ENCODE assay signal across 10 cellular contexts in genomic region chr3:134299185-134299887, GRCh38. TPM values are rescaled to one million over a fixed set of nuclear protein-coding genes. Genes with fewer than 3 reads are reported as not detected.
A peak's percentile ranks its signal among the peaks of the same experiment; 100 is the strongest.
DNase-seq lines count a peak whose midpoint lies in the region; ATAC-seq, FAIRE-seq and TF ChIP-seq lines count a peak whose summit lies in the region.
"Had no signal": no experiment of that assay in that cellular context is flagged by ENCODE, and none has a peak within 500 bp of the region (broad histone marks: within the 10 kb centered on the region; RNA-seq: fewer than 3 reads in every experiment).

No MANE protein-coding gene starts in this region.

- intact Hi-C loops in PC-9 (cut with micrococcal nuclease; ENCODE audit: unreplicated experiment) = loop anchor here (1.0 to 5.0 kb wide), 4 partner anchors 37 to 481 kb away; no protein-coding TSS in a partner anchor
- intact Hi-C loops in CD8-positive, alpha-beta T cell (cut with DNase I, micrococcal nuclease) = loop anchor here (1.0 to 5.0 kb wide), 2 partner anchors 86 to 87 kb away; no protein-coding TSS in a partner anchor

- H3K27me3 ChIP-seq in PC-9 (ENCODE audit: insufficient read depth, low read depth) = no peaks in the 10 kb centered on the region
- H3K27me3 ChIP-seq in small intestine (ENCODE audit: control insufficient read depth in 2 of 2, insufficient read depth in 2 of 2, low read length in 2 of 2) = no peaks in the 10 kb centered on the region
- H3K27me3 ChIP-seq in Karpas-422 (ENCODE audit: low read length) = no peaks in the 10 kb centered on the region
- H3K27me3 ChIP-seq in CD8-positive, alpha-beta T cell (ENCODE audit: insufficient read depth, low read length) = no peaks in the 10 kb centered on the region

- H3K4me1 ChIP-seq in PC-9 (replicated peaks; ENCODE audit: insufficient read depth) (no peaks in the 10 kb centered on the region), small intestine (ENCODE audit: control insufficient read depth in 2 of 2, insufficient read depth in 1 of 2, low read depth in 1 of 2, low read length in 1 of 2) (no peaks in the 10 kb centered on the region), Karpas-422 (ENCODE audit: low read length) (no peaks in the 10 kb centered on the region)
- peaks cover 10% of the 10 kb centered on the region for H3K4me1 ChIP-seq in CD8-positive, alpha-beta T cell (ENCODE audit: insufficient read depth, low read length)

- peak; percentile 48 for TF ChIP-seq CTCF in PC-9 (conservative IDR thresholded peaks at IDR 0.05)
- TF ChIP-seq CTCF in fibroblast of pulmonary artery (IDR thresholded peaks at IDR 0.05; ENCODE audit: low read length, missing control alignments) = peak; percentile 58
- TF ChIP-seq CTCF in CD8-positive, alpha-beta T cell (IDR thresholded peaks at IDR 0.05) = no peak

- H3K4me3 ChIP-seq in PC-9 = no peak overlapping the region
- H3K4me3 ChIP-seq in fibroblast of pulmonary artery (replicated peaks; ENCODE audit: low read depth, low read length) = no peak overlapping the region
- no peak overlapping the region for H3K4me3 ChIP-seq in small intestine (ENCODE audit: low read depth in 1 of 2, low read length in 2 of 2)
- no peak overlapping the region for H3K4me3 ChIP-seq in Karpas-422 (ENCODE audit: low read length)
- H3K4me3 ChIP-seq in CD8-positive, alpha-beta T cell (ENCODE audit: low read depth, low read length) = no peak overlapping the region
- H3K4me3 ChIP-seq: BLaER1 treated with 17β-estradiol and CSF1 and Interleukin-3, amounts not matched to agents 10 nM and 100 nM had no signal

- no peaks in the 10 kb centered on the region for H3F3A ChIP-seq in PC-9 (ENCODE audit: insufficient read depth, low read depth)

- CTCF ChIA-PET in PC-9 (lab: Charles Lee) = interaction anchor here (0.5 to 1.7 kb wide), 4 partner anchors 71 to 1568 kb away, joined by 3 to 12 read pairs (median 9); no protein-coding TSS in a partner anchor
- CTCF ChIA-PET in CD8-positive, alpha-beta T cell (lab: Charles Lee) = interaction anchor here (0.6 kb wide), 1 partner anchor 87 kb away, joined by 3 read pairs; no protein-coding TSS in a partner anchor

- no peaks in the 10 kb centered on the region for H4K20me1 ChIP-seq in PC-9 (ENCODE audit: insufficient read depth)
- no peaks in the 10 kb centered on the region for H4K20me1 ChIP-seq in Karpas-422 (ENCODE audit: insufficient read depth, low read depth, low read length)
- H4K20me1 ChIP-seq: BLaER1 treated with 17β-estradiol and CSF1 and Interleukin-3, amounts not matched to agents 10 nM and 100 nM had no signal

- ATAC-seq in CD8-positive, alpha-beta T cell = no peak

- no peaks in the 10 kb centered on the region for H3K9me2 ChIP-seq in PC-9 (ENCODE audit: insufficient read depth)
- no peaks in the 10 kb centered on the region for H3K9me2 ChIP-seq in Karpas-422 (replicated peaks; ENCODE audit: insufficient read depth, low read length)

- 44 to 67% (median 54%) methylated on average over 4 of the region's 4 CpGs for WGBS in small intestine, 3 donors

- H3K27me3 Mint-ChIP-seq in CD8-positive, alpha-beta T cell (ENCODE audit: low read depth) = peaks cover 17% of the 10 kb centered on the region

- FAIRE-seq in small intestine (lab: Jason Lieb, UNC) = no peak

- POLR2A ChIA-PET in PC-9 (lab: Charles Lee; ENCODE audit: unreplicated experiment) = interaction anchor here (0.6 kb wide), 1 partner anchor 88 kb away, joined by 3 read pairs; no protein-coding TSS in a partner anchor
- POLR2A ChIA-PET in CD8-positive, alpha-beta T cell (lab: Charles Lee) = no interaction called here

- H3K4me1 Mint-ChIP-seq in CD8-positive, alpha-beta T cell (ENCODE audit: low read depth) = no peaks in the 10 kb centered on the region
- H3K4me1 Mint-ChIP-seq: activated CD4-positive, alpha-beta T cell treated with anti-CD3 and anti-CD28 coated beads, Interleukin-2, amount 10 ng/mL, durations not matched to agents 24 days and 14 days had no signal

- H3K79me2 ChIP-seq in PC-9 (ENCODE audit: low read depth) (no peaks in the 10 kb centered on the region), Karpas-422 (ENCODE audit: low read length) (no peaks in the 10 kb centered on the region)

- H3K4me3 Mint-ChIP-seq in CD8-positive, alpha-beta T cell = no peak overlapping the region
- H3K4me3 Mint-ChIP-seq: activated CD4-positive, alpha-beta T cell treated with anti-CD3 and anti-CD28 coated beads, Interleukin-2, amount 10 ng/mL, durations not matched to agents 24 days and 14 days had no signal

- no peaks in the 10 kb centered on the region for H3K9me3 Mint-ChIP-seq in CD8-positive, alpha-beta T cell

- no peaks in the 10 kb centered on the region for H3K9me3 ChIP-seq in PC-9 (ENCODE audit: insufficient read depth, low read depth)
- H3K9me3 ChIP-seq in small intestine (ENCODE audit: control insufficient read depth, low read depth) = no peaks in the 10 kb centered on the region
- no peaks in the 10 kb centered on the region for H3K9me3 ChIP-seq in Karpas-422 (ENCODE audit: low read length)
- no peaks in the 10 kb centered on the region for H3K9me3 ChIP-seq in CD8-positive, alpha-beta T cell (ENCODE audit: low read length)

- no peak overlapping the region for H3K4me2 ChIP-seq in PC-9
- H3K4me2 ChIP-seq in Karpas-422 (ENCODE audit: low read depth, low read length, poor library complexity, severe bottlenecking) = no peak overlapping the region

- no peak overlapping the region for H3K27ac Mint-ChIP-seq in CD8-positive, alpha-beta T cell
- H3K27ac Mint-ChIP-seq: activated CD4-positive, alpha-beta T cell treated with anti-CD3 and anti-CD28 coated beads, Interleukin-2, amount 10 ng/mL, durations not matched to agents 24 days and 14 days had no signal

- no peaks in the 10 kb centered on the region for H3K36me3 ChIP-seq in PC-9 (ENCODE audit: low read depth)
- no peaks in the 10 kb centered on the region for H3K36me3 ChIP-seq in small intestine (ENCODE audit: control insufficient read depth in 2 of 2, insufficient read depth in 2 of 2, low read length in 2 of 2)
- H3K36me3 ChIP-seq in Karpas-422 (ENCODE audit: insufficient read depth, low read length) = no peaks in the 10 kb centered on the region
- H3K36me3 ChIP-seq in CD8-positive, alpha-beta T cell (ENCODE audit: insufficient read depth, low read length) = no peaks in the 10 kb centered on the region
- H3K36me3 ChIP-seq: BLaER1 treated with 17β-estradiol and CSF1 and Interleukin-3, amounts not matched to agents 10 nM and 100 nM had no signal

- H3K9ac ChIP-seq in Karpas-422 (ENCODE audit: low read length) = no peak overlapping the region
- H3K9ac ChIP-seq: BLaER1 treated with 17β-estradiol and CSF1 and Interleukin-3, amounts not matched to agents 10 nM and 100 nM had no signal

- H2AFZ ChIP-seq in PC-9 (no peak overlapping the region), Karpas-422 (ENCODE audit: low read length) (no peak overlapping the region)

- H3K36me3 Mint-ChIP-seq in CD8-positive, alpha-beta T cell = no peaks in the 10 kb centered on the region

- no peak overlapping the region for H3K27ac ChIP-seq in PC-9
- peak overlapping the region; percentile 35 to 41 for H3K27ac ChIP-seq in small intestine (ENCODE audit: low read depth in 1 of 2, low read length in 1 of 2)
- no peak overlapping the region for H3K27ac ChIP-seq in Karpas-422 (ENCODE audit: low read length)
- no peak overlapping the region for H3K27ac ChIP-seq in CD8-positive, alpha-beta T cell (ENCODE audit: low read depth, low read length)
- no peak overlapping the region for H3K27ac ChIP-seq in substantia nigra (ENCODE audit: low read depth, low read length, poor library complexity, severe bottlenecking)
- H3K27ac ChIP-seq: BLaER1 treated with 17β-estradiol and CSF1 and Interleukin-3, amounts not matched to agents 10 nM and 100 nM had no signal

- DNase-seq in NCI-H1694 treated with DMSO at 0.1 percent for 48 hours (lab: John Stamatoyannopoulos, UW) = peak; percentile 9
- DNase-seq in NCI-H1694 (lab: John Stamatoyannopoulos, UW) = no peak
- DNase-seq in PC-9 = no peak
- DNase-seq in fibroblast of pulmonary artery (ENCODE audit: low read depth) = peak; percentile 70
- DNase-seq in small intestine = peak; percentile 78
- DNase-seq in Karpas-422 = no peak
- no peak for DNase-seq in CD8-positive, alpha-beta T cell
- DNase-seq in substantia nigra (lab: John Stamatoyannopoulos, UW) = no peak
- DNase-seq: activated CD4-positive, alpha-beta T cell treated with anti-CD3 and anti-CD28 coated beads, Interleukin-2, amount 10 ng/mL, durations not matched to agents 24 days and 14 days had no signal

- BruUV-seq in PC-9 (replicated peaks; lab: Mats Ljungman, UMichigan) = no TSS peak

RNA-seq across cellular contexts. Expression of gene RYK, which starts 48.7 kb away (rescaled TPM):
- 74.6 and 93.7 TPM in 2 replicates for total RNA-seq in PC-9 (2021)
- 10 to 100 TPM; 13.2 to 28.9 (median 15.0) TPM for polyA plus RNA-seq in small intestine
- total RNA-seq in Karpas-422 (2014; rRNA removed; shearing (Covaris generic); ENCODE audit: low replicate concordance) = 10.5 and 14.8 TPM in 2 replicates
- 10 to 100 TPM; 63.6 to 64.7 TPM for total RNA-seq in CD8-positive, alpha-beta T cell

Comparison
In these comparisons a context has a peak if more than half of its experiments do, and no peak if none do; other contexts are left out.
1. DNase-seq: peak in NCI-H1694 treated with DMSO at 0.1 percent for 48 hours (single experiment), fibroblast of pulmonary artery (single experiment) and small intestine (single experiment); none in NCI-H1694 (single experiment), PC-9 (0 of 2), Karpas-422 (single experiment), CD8-positive, alpha-beta T cell (0 of 7) and substantia nigra (0 of 49).
2. H3K27ac ChIP-seq: peak in small intestine (2 of 2); none in PC-9 (single experiment), Karpas-422 (single experiment), CD8-positive, alpha-beta T cell (single experiment) and substantia nigra (single experiment).